In genomic region chr10:69649771-69650550, GRCh38 we compare ENCODE assay signal across 23 cellular contexts. TPM values are rescaled to one million over a fixed set of nuclear protein-coding genes. Genes with fewer than 3 reads are reported as not detected.
DNase-seq lines count a peak whose midpoint lies in the region; TF ChIP-seq lines count a peak whose summit lies in the region.
"Had no signal": no experiment of that assay in that cellular context is flagged by ENCODE, and none has a peak within 500 bp of the region (broad histone marks: within the 10 kb centered on the region; RNA-seq: fewer than 3 reads in every experiment).

No MANE protein-coding gene starts in this region.

- H3K36me3 ChIP-seq in Loucy (ENCODE audit: insufficient read depth, low read length) = no peaks in the 10 kb centered on the region
- H3K36me3 ChIP-seq in brain microvascular endothelial cell (replicated peaks) = no peaks in the 10 kb centered on the region
- no peaks in the 10 kb centered on the region for H3K36me3 ChIP-seq in mesendoderm (ENCODE audit: control insufficient read depth, insufficient read depth, low read length)
- H3K36me3 ChIP-seq: gastrocnemius medialis, left lung, neutrophil, SJCRH30, suprapubic skin had no signal

- H3K79me1 ChIP-seq in mesendoderm (ENCODE audit: low read length) = no peaks in the 10 kb centered on the region

- H2AK5ac ChIP-seq in mesendoderm (ENCODE audit: low read length) = no peak overlapping the region

- H2BK120ac ChIP-seq in mesendoderm (ENCODE audit: low read depth, low read length) = no peak overlapping the region

- no peak overlapping the region for H3K23ac ChIP-seq in mesendoderm (ENCODE audit: low read length)

- no peak overlapping the region for H3K18ac ChIP-seq in mesendoderm (ENCODE audit: low read length)

- TF ChIP-seq CTCF in AG09309 (IDR thresholded peaks at IDR 0.05; ENCODE audit: control insufficient read depth, insufficient read depth, low read depth, low read length, missing control alignments) (peak; percentile 10), Loucy (conservative IDR thresholded peaks at IDR 0.05; ENCODE audit: low read length) (no peak), brain microvascular endothelial cell (IDR thresholded peaks at IDR 0.05; ENCODE audit: low read depth, low read length, missing control alignments) (peak; percentile 43), RWPE1 (conservative IDR thresholded peaks at IDR 0.05; ENCODE audit: low read depth) (no peak)

- 0 out of 2 replicates have a peak, but pooled peaks cover 3% of the 10 kb centered on the region for H3K9me3 ChIP-seq in Loucy (ENCODE audit: insufficient read depth, low read depth, low read length)
- H3K9me3 ChIP-seq: gastrocnemius medialis, left lung, neutrophil, SJCRH30, suprapubic skin had no signal

- no peak overlapping the region; the same call in 1 of the 2 replicates for H2AFZ ChIP-seq in Loucy (ENCODE audit: low read length)

- no peak overlapping the region for H2BK5ac ChIP-seq in mesendoderm (ENCODE audit: low read length)

- no peak overlapping the region for H3K56ac ChIP-seq in mesendoderm (ENCODE audit: low read length)

- peaks cover 16% of the 10 kb centered on the region for H3K4me1 ChIP-seq in Loucy (ENCODE audit: insufficient read depth, low read length, poor library complexity, severe bottlenecking)
- peaks cover 3% of the 10 kb centered on the region for H3K4me1 ChIP-seq in mesendoderm (ENCODE audit: control insufficient read depth, low read depth, low read length)
- H3K4me1 ChIP-seq: left lung, SJCRH30, suprapubic skin had no signal

- H3K27ac ChIP-seq in brain microvascular endothelial cell = no peak overlapping the region
- H3K27ac ChIP-seq in mesendoderm (ENCODE audit: low read depth, low read length) = no peak overlapping the region
- no peak overlapping the region for H3K27ac ChIP-seq in RWPE1
- H3K27ac ChIP-seq: gastrocnemius medialis, HL-60, left lung, neutrophil, SJCRH30, suprapubic skin had no signal

- no peaks in the 10 kb centered on the region for H3K27me3 ChIP-seq in Loucy (ENCODE audit: insufficient read depth, low read length, poor library complexity, severe bottlenecking)
- H3K27me3 ChIP-seq in brain microvascular endothelial cell (replicated peaks) = no peaks in the 10 kb centered on the region
- no peaks in the 10 kb centered on the region for H3K27me3 ChIP-seq in mesendoderm (ENCODE audit: insufficient read depth, low read length, poor library complexity)
- H3K27me3 ChIP-seq: gastrocnemius medialis, left lung, SJCRH30 had no signal

- POLR2A ChIA-PET in RWPE1 (lab: Yijun Ruan, JAX; ENCODE audit: low non-redundant PET) = no interaction called here

- no peaks in the 10 kb centered on the region for H3K9me2 ChIP-seq in Loucy (replicated peaks; ENCODE audit: low read depth, low read length)

- peak overlapping the region; percentile 22 for H3K4me2 ChIP-seq in Loucy (ENCODE audit: low read depth, low read length, poor library complexity, severe bottlenecking)
- no peak overlapping the region for H3K4me2 ChIP-seq in mesendoderm (ENCODE audit: low read length)

- H4K5ac ChIP-seq in mesendoderm (ENCODE audit: low read length) = no peak overlapping the region

- no peak overlapping the region for H3K4ac ChIP-seq in mesendoderm (ENCODE audit: low read depth, low read length)

- no peaks in the 10 kb centered on the region for H4K20me1 ChIP-seq in Loucy (ENCODE audit: insufficient read depth, low read length, poor library complexity, severe bottlenecking)

- H3K9ac ChIP-seq in Loucy (ENCODE audit: low read depth, low read length, poor library complexity, severe bottlenecking) (no peak overlapping the region), mesendoderm (ENCODE audit: low read length) (no peak overlapping the region)

- no peak overlapping the region for H4K8ac ChIP-seq in mesendoderm (ENCODE audit: low read depth, low read length)

- H3K79me2 ChIP-seq in Loucy (ENCODE audit: insufficient read depth, low read length) (no peaks in the 10 kb centered on the region), mesendoderm (ENCODE audit: control insufficient read depth, insufficient read depth, low read length) (no peaks in the 10 kb centered on the region)

- in situ Hi-C loops in brain microvascular endothelial cell (cut with HindIII; ENCODE audit: low pct_ligation_motif_present, low sequenced_read_pairs) = loop anchor here (25.0 kb wide), 1 partner anchor 262 kb away; no protein-coding TSS in a partner anchor

- CTCF ChIA-PET in RWPE1 (lab: Yijun Ruan, JAX) = interaction anchor here (1.1 kb wide), 1 partner anchor 67 kb away, joined by 4 read pairs; no protein-coding TSS in a partner anchor

- H2BK15ac ChIP-seq in mesendoderm (replicated peaks; ENCODE audit: low read depth) = no peak overlapping the region

- WGBS in mesendoderm (ENCODE audit: extremely low coverage, insufficient coverage, low lambda C conversion rate) = no CpG with 5 or more reads among the region's 9 CpGs

- no peaks in the 10 kb centered on the region for H3F3A ChIP-seq in Loucy (ENCODE audit: low read depth)

- H3K4me3 ChIP-seq in AG09309 (ENCODE audit: control insufficient read depth, low read depth, low read length) (no peak overlapping the region), Loucy (ENCODE audit: low read length, poor library complexity, severe bottlenecking) (no peak overlapping the region), brain microvascular endothelial cell (ENCODE audit: low read depth, low read length) (no peak overlapping the region), mesendoderm (ENCODE audit: low read length) (no peak overlapping the region)
- H3K4me3 ChIP-seq: gastrocnemius medialis, left lung, SJCRH30, suprapubic skin had no signal

- no peak for DNase-seq in AG09309 (ENCODE audit: low read depth)
- no peak for DNase-seq in brain microvascular endothelial cell
- DNase-seq in mesendoderm = peak; percentile 83
- DNase-seq in UCSD-AML1 (lab: John Stamatoyannopoulos, UW; ENCODE audit: unreplicated experiment) = no peak
- no peak for DNase-seq in SIG-M5 (lab: John Stamatoyannopoulos, UW)
- DNase-seq in stimulated activated CD4-positive, alpha-beta T cell treated with anti-CD3 and anti-CD28 coated beads, Interleukin-2, amount 100 ng/mL, for 48 hours = no peak
- DNase-seq in RWPE1 (ENCODE audit: low spot score) = no peak
- DNase-seq: activated CD4-positive, CD25-positive, alpha-beta regulatory T cell; CD4-positive, alpha-beta memory T cell; DMS79; erythroblast; gastrocnemius medialis; IMR-90; left lung; MV-4-11; NCI-H2081; NCI-H510A treated with DMSO at 0.1 percent for 48 hours; T-helper 2 cell had no signal

RNA-seq across cellular contexts. Expression of gene FAM241B, which starts 19.9 kb away (rescaled TPM):
- polyA plus RNA-seq in mesendoderm (2013, experiment 1 of 2) = 16.2 TPM
- polyA plus RNA-seq in mesendoderm (2013, experiment 2 of 2) = 16.9 TPM

Comparison
In these comparisons a context has a peak if more than half of its experiments do, and no peak if none do; other contexts are left out.
1. CTCF ChIP-seq: peak in AG09309 (single experiment) and brain microvascular endothelial cell (single experiment); none in Loucy (single experiment) and RWPE1 (single experiment).